Comparison of ENCODE assay signal across 17 cellular contexts in the genomic region with DNA sequence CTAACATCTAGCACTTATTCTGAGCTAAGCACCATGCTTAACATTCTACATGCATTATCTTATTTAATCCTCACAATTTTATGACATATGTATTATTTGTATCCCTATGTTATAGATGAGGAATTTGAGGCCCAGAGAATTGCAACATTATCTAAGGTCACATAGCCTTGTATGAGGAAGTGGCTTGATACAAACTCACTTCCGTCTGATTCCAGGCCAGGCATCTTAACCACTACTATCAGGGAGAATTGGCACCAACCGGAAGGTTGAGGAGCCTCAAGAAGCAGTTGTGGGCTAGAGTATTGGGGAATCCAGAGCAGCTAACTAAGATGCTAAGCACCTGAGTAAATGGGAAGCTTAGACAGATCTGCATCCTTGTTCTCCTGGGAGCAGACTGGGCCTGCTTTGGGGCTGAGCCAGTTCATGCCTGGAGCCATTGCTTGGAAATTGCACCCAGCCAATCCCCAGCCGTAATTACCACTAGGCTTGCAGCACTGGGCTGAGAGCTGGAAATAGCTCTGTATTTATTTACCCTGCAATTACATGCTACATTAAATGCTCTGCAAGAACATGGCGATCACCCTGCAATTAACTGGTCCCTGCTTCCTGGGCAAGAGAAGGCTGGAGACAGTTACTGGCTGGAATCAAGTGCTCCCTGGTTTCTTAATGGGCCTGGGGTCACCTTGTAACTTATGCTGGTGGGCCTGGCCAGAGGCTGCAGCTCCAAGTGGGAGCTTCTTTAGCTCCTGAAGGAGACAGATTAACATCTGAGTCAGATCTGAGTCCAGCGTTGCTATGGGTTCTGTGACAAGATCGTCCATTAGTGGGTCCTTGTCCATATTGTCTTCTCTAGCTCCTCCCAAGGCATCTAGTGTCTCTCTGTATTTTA.
A peak's percentile ranks its signal among the peaks of the same experiment; 100 is the strongest.
DNase-seq lines count a peak whose midpoint lies in the region; FAIRE-seq lines count a peak whose summit lies in the region.
"Had no signal": no experiment of that assay in that cellular context is flagged by ENCODE, and none has a peak within 500 bp of the region (broad histone marks: within the 10 kb centered on the region; RNA-seq: fewer than 3 reads in every experiment).

No MANE protein-coding gene starts in this region.

- DNase-seq in DMS153 treated with DMSO at 0.1 percent for 48 hours (lab: John Stamatoyannopoulos, UW; ENCODE audit: unreplicated experiment) (peak; percentile 93), NCI-H1092 (lab: John Stamatoyannopoulos, UW) (peak; percentile 19), NCI-H345 treated with DMSO at 0.1 percent for 48 hours (lab: John Stamatoyannopoulos, UW; ENCODE audit: unreplicated experiment) (peak; percentile 76)
- no peak for DNase-seq in activated T-helper 2 cell treated with anti-CD3 and anti-CD28 coated beads, Interferon-gamma antibody, Interleukin-2, Interleukin-4, amounts not matched to agents 10 μg/mL and 5 μg/mL and 100 μg/mL, durations not matched to agents 14 hours and 24 hours and 36 hours (ENCODE audit: low spot score)
- no peak for DNase-seq in central memory CD4-positive, alpha-beta T cell
- DNase-seq in stimulated activated CD8-positive, alpha-beta memory T cell treated with anti-CD3 and anti-CD28 coated beads, Interleukin-4, amount 100 ng/mL, for 48 hours, result no peak
- DNase-seq in activated CD4-positive, alpha-beta T cell treated with anti-CD3 and anti-CD28 coated beads, Interleukin-2, amount 10 ng/mL, durations not matched to agents 7 days and 5 days, result no peak
- DNase-seq: activated CD4-positive, alpha-beta memory T cell treated with anti-CD3 and anti-CD28 coated beads, Interleukin-2, amount 10 ng/mL, durations not matched to agents 7 days and 5 days; activated effector memory CD4-positive, alpha-beta T cell treated with Interleukin-2 at 50 U/mL for 16 hours; CD4-positive, alpha-beta T cell; effector CD8-positive, alpha-beta T cell; NCI-H524; Right ventricle myocardium superior; spleen had no signal

- intact Hi-C loops in activated T-helper 2 cell treated with anti-CD3 and anti-CD28 coated beads, Interferon-gamma antibody, Interleukin-2, Interleukin-4, amounts not matched to agents 10 μg/mL and 5 μg/mL and 100 μg/mL, durations not matched to agents 14 hours and 24 hours and 36 hours (cut with micrococcal nuclease), result no loop called here

- peak; percentile 98 for FAIRE-seq in islet of Langerhans (lab: Jason Lieb, UNC)
- FAIRE-seq: H1 had no signal

- H3K27me3 Mint-ChIP-seq in activated T-helper 2 cell treated with anti-CD3 and anti-CD28 coated beads, Interferon-gamma antibody, Interleukin-2, Interleukin-4, amounts not matched to agents 10 μg/mL and 5 μg/mL and 100 μg/mL, durations not matched to agents 14 hours and 24 hours and 36 hours (ENCODE audit: low read depth), result no peaks in the 10 kb centered on the region
- H3K27me3 Mint-ChIP-seq in activated CD4-positive, alpha-beta T cell treated with anti-CD3 and anti-CD28 coated beads, Interleukin-2, amount 10 ng/mL, durations not matched to agents 7 days and 5 days, result no peaks in the 10 kb centered on the region
- H3K27me3 Mint-ChIP-seq: CD4-positive, alpha-beta T cell; IgD-negative memory B cell had no signal

- POLR2A ChIA-PET in activated CD4-positive, alpha-beta T cell treated with anti-CD3 and anti-CD28 coated beads, Interleukin-2, amount 10 ng/mL, durations not matched to agents 7 days and 5 days (lab: Charles Lee), result no interaction called here

- no peak overlapping the region for H3K27ac Mint-ChIP-seq in activated T-helper 2 cell treated with anti-CD3 and anti-CD28 coated beads, Interferon-gamma antibody, Interleukin-2, Interleukin-4, amounts not matched to agents 10 μg/mL and 5 μg/mL and 100 μg/mL, durations not matched to agents 14 hours and 24 hours and 36 hours
- no peak overlapping the region for H3K27ac Mint-ChIP-seq in activated CD4-positive, alpha-beta T cell treated with anti-CD3 and anti-CD28 coated beads, Interleukin-2, amount 10 ng/mL, durations not matched to agents 7 days and 5 days
- H3K27ac Mint-ChIP-seq: activated CD4-positive, alpha-beta memory T cell treated with anti-CD3 and anti-CD28 coated beads, Interleukin-2, amount 10 ng/mL, durations not matched to agents 7 days and 5 days; CD4-positive, alpha-beta T cell; IgD-negative memory B cell had no signal

- H3K4me3 Mint-ChIP-seq in activated T-helper 2 cell treated with anti-CD3 and anti-CD28 coated beads, Interferon-gamma antibody, Interleukin-2, Interleukin-4, amounts not matched to agents 10 μg/mL and 5 μg/mL and 100 μg/mL, durations not matched to agents 14 hours and 24 hours and 36 hours (ENCODE audit: low read depth), result no peak overlapping the region
- no peak overlapping the region for H3K4me3 Mint-ChIP-seq in activated CD4-positive, alpha-beta T cell treated with anti-CD3 and anti-CD28 coated beads, Interleukin-2, amount 10 ng/mL, durations not matched to agents 7 days and 5 days
- H3K4me3 Mint-ChIP-seq: activated CD4-positive, alpha-beta memory T cell treated with anti-CD3 and anti-CD28 coated beads, Interleukin-2, amount 10 ng/mL, durations not matched to agents 7 days and 5 days; CD4-positive, alpha-beta T cell; IgD-negative memory B cell had no signal

- CTCF ChIA-PET in activated CD4-positive, alpha-beta T cell treated with anti-CD3 and anti-CD28 coated beads, Interleukin-2, amount 10 ng/mL, durations not matched to agents 7 days and 5 days (lab: Charles Lee), result interaction anchor here (1.0 to 3.5 kb wide), 3 partner anchors 11 to 43 kb away, joined by 3 to 14 read pairs (median 3); no protein-coding TSS in a partner anchor

- no peaks in the 10 kb centered on the region for H3K36me3 Mint-ChIP-seq in activated T-helper 2 cell treated with anti-CD3 and anti-CD28 coated beads, Interferon-gamma antibody, Interleukin-2, Interleukin-4, amounts not matched to agents 10 μg/mL and 5 μg/mL and 100 μg/mL, durations not matched to agents 14 hours and 24 hours and 36 hours (ENCODE audit: low read depth)
- no peaks in the 10 kb centered on the region for H3K36me3 Mint-ChIP-seq in activated CD4-positive, alpha-beta T cell treated with anti-CD3 and anti-CD28 coated beads, Interleukin-2, amount 10 ng/mL, durations not matched to agents 7 days and 5 days (ENCODE audit: low read depth)

- H3K9me3 Mint-ChIP-seq in activated T-helper 2 cell treated with anti-CD3 and anti-CD28 coated beads, Interferon-gamma antibody, Interleukin-2, Interleukin-4, amounts not matched to agents 10 μg/mL and 5 μg/mL and 100 μg/mL, durations not matched to agents 14 hours and 24 hours and 36 hours, result no peaks in the 10 kb centered on the region
- no peaks in the 10 kb centered on the region for H3K9me3 Mint-ChIP-seq in activated CD4-positive, alpha-beta T cell treated with anti-CD3 and anti-CD28 coated beads, Interleukin-2, amount 10 ng/mL, durations not matched to agents 7 days and 5 days
- H3K9me3 Mint-ChIP-seq: activated CD4-positive, alpha-beta memory T cell treated with anti-CD3 and anti-CD28 coated beads, Interleukin-2, amount 10 ng/mL, durations not matched to agents 7 days and 5 days; CD4-positive, alpha-beta T cell; IgD-negative memory B cell had no signal

- H3K4me1 Mint-ChIP-seq in activated T-helper 2 cell treated with anti-CD3 and anti-CD28 coated beads, Interferon-gamma antibody, Interleukin-2, Interleukin-4, amounts not matched to agents 10 μg/mL and 5 μg/mL and 100 μg/mL, durations not matched to agents 14 hours and 24 hours and 36 hours (ENCODE audit: low read depth), result no peaks in the 10 kb centered on the region
- no peaks in the 10 kb centered on the region for H3K4me1 Mint-ChIP-seq in activated CD4-positive, alpha-beta T cell treated with anti-CD3 and anti-CD28 coated beads, Interleukin-2, amount 10 ng/mL, durations not matched to agents 7 days and 5 days
- H3K4me1 Mint-ChIP-seq: activated CD4-positive, alpha-beta memory T cell treated with anti-CD3 and anti-CD28 coated beads, Interleukin-2, amount 10 ng/mL, durations not matched to agents 7 days and 5 days had no signal

Comparison
In these comparisons a context has a peak if more than half of its experiments do, and no peak if none do; other contexts are left out.
1. DNase-seq: peak in DMS153 treated with DMSO at 0.1 percent for 48 hours (single experiment), NCI-H1092 (single experiment) and NCI-H345 treated with DMSO at 0.1 percent for 48 hours (single experiment); none in activated T-helper 2 cell treated with anti-CD3 and anti-CD28 coated beads, Interferon-gamma antibody, Interleukin-2, Interleukin-4, amounts not matched to agents 10 μg/mL and 5 μg/mL and 100 μg/mL, durations not matched to agents 14 hours and 24 hours and 36 hours (single experiment), central memory CD4-positive, alpha-beta T cell (single experiment), stimulated activated CD8-positive, alpha-beta memory T cell treated with anti-CD3 and anti-CD28 coated beads, Interleukin-4, amount 100 ng/mL, for 48 hours (single experiment) and activated CD4-positive, alpha-beta T cell treated with anti-CD3 and anti-CD28 coated beads, Interleukin-2, amount 10 ng/mL, durations not matched to agents 7 days and 5 days (single experiment).